ENCODE assay signal across 1 cellular context in genomic region chr7:139359366-139360209, GRCh38.
A peak's percentile ranks its signal among the peaks of the same experiment; 100 is the strongest.
TF ChIP-seq lines count a peak whose summit lies in the region.

TSS of gene LUC7L2 (plus strand) at chr7:139359894. CDS start at chr7:139360262, 368 bp downstream.

TF ChIP-seq in HepG2, 621 proteins besides CTCF, POLR2A, EP300 and RAD21 (continued from another document and continues in another):
- TF ChIP-seq MTA1 (CRISPR knock-in tag; IDR thresholded peaks at IDR 0.05; ENCODE audit: borderline replicate concordance) (no peak), ZNF574 (CRISPR knock-in tag; IDR thresholded peaks at IDR 0.05) (peak; percentile 85), ZNF256 (CRISPR knock-in tag; conservative IDR thresholded peaks at IDR 0.05) (peak; percentile 16), ZBTB40 (IDR thresholded peaks at IDR 0.05) (no peak), ZBTB40 (CRISPR knock-in tag; IDR thresholded peaks at IDR 0.05) (no peak; the same call in 1 of the 2 replicates), ZNF20 (CRISPR knock-in tag; IDR thresholded peaks at IDR 0.05) (no peak), REL (CRISPR knock-in tag; conservative IDR thresholded peaks at IDR 0.05) (peak; percentile 85; the same call in 1 of the 2 replicates), ZNF589 (CRISPR knock-in tag; conservative IDR thresholded peaks at IDR 0.05) (peak; percentile 75; the same call in 1 of the 2 replicates), MAZ (IDR thresholded peaks at IDR 0.05; ENCODE audit: borderline replicate concordance, low read depth, low read length) (peak; percentile 2; the same call in 1 of the 2 replicates), MAZ (CRISPR knock-in tag; IDR thresholded peaks at IDR 0.05; ENCODE audit: low read depth) (peak; percentile 80; the same call in 1 of the 2 replicates), ZNF883 (CRISPR knock-in tag; IDR thresholded peaks at IDR 0.05; ENCODE audit: not compliant biosample characterization) (peak; percentile 82), CHD2 (IDR thresholded peaks at IDR 0.05; ENCODE audit: low read depth, low read length) (peak; percentile 100), HNRNPUL1 (IDR thresholded peaks at IDR 0.05; ENCODE audit: low read depth, low read length) (0 out of 2 replicates have a peak, but pooled peaks have one; percentile 12), ZKSCAN1 (IDR thresholded peaks at IDR 0.05; ENCODE audit: low read length) (no peak), ETS1 (CRISPR knock-in tag; IDR thresholded peaks at IDR 0.05) (peak; percentile 73; the same call in 1 of the 2 replicates), ZNF468 (CRISPR knock-in tag; IDR thresholded peaks at IDR 0.05) (0 out of 2 replicates have a peak, but pooled peaks have one; percentile 30), ZNF816 (CRISPR knock-in tag; IDR thresholded peaks at IDR 0.05; ENCODE audit: borderline replicate concordance) (peak; percentile 88; the same call in 1 of the 2 replicates), ZC3H4 (CRISPR knock-in tag; IDR thresholded peaks at IDR 0.05; ENCODE audit: borderline replicate concordance) (0 out of 2 replicates have a peak, but pooled peaks have one; percentile 20), MYPOP (CRISPR knock-in tag; IDR thresholded peaks at IDR 0.05) (peak; percentile 59; the same call in 1 of the 2 replicates), RAD51 (IDR thresholded peaks at IDR 0.05; ENCODE audit: borderline replicate concordance) (no peak), NFATC3 (CRISPR knock-in tag; IDR thresholded peaks at IDR 0.05) (peak; percentile 82; the same call in 1 of the 2 replicates), ZSCAN30 (CRISPR knock-in tag; IDR thresholded peaks at IDR 0.05) (no peak), ZBTB7B (CRISPR knock-in tag; IDR thresholded peaks at IDR 0.05) (peak; percentile 37; the same call in 1 of the 2 replicates), HIVEP1 (CRISPR knock-in tag; IDR thresholded peaks at IDR 0.05) (peak; percentile 65), ELF1 (CRISPR knock-in tag; IDR thresholded peaks at IDR 0.05) (peak; percentile 69), MTA3 (CRISPR knock-in tag; IDR thresholded peaks at IDR 0.05) (no peak), ISL2 (CRISPR knock-in tag; IDR thresholded peaks at IDR 0.05) (peak; percentile 79), ARNTL (CRISPR knock-in tag; IDR thresholded peaks at IDR 0.05) (peak; percentile 87), RARA (CRISPR knock-in tag; IDR thresholded peaks at IDR 0.05) (0 out of 2 replicates have a peak, but pooled peaks have one; percentile 16)
- TF ChIP-seq, protein P1, sequence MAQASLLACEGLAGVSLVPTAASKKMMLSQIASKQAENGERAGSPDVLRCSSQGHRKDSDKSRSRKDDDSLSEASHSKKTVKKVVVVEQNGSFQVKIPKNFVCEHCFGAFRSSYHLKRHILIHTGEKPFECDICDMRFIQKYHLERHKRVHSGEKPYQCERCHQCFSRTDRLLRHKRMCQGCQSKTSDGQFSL (CRISPR knock-in tag; IDR thresholded peaks at IDR 0.05): peak; percentile 93
- TF ChIP-seq, protein P2, sequence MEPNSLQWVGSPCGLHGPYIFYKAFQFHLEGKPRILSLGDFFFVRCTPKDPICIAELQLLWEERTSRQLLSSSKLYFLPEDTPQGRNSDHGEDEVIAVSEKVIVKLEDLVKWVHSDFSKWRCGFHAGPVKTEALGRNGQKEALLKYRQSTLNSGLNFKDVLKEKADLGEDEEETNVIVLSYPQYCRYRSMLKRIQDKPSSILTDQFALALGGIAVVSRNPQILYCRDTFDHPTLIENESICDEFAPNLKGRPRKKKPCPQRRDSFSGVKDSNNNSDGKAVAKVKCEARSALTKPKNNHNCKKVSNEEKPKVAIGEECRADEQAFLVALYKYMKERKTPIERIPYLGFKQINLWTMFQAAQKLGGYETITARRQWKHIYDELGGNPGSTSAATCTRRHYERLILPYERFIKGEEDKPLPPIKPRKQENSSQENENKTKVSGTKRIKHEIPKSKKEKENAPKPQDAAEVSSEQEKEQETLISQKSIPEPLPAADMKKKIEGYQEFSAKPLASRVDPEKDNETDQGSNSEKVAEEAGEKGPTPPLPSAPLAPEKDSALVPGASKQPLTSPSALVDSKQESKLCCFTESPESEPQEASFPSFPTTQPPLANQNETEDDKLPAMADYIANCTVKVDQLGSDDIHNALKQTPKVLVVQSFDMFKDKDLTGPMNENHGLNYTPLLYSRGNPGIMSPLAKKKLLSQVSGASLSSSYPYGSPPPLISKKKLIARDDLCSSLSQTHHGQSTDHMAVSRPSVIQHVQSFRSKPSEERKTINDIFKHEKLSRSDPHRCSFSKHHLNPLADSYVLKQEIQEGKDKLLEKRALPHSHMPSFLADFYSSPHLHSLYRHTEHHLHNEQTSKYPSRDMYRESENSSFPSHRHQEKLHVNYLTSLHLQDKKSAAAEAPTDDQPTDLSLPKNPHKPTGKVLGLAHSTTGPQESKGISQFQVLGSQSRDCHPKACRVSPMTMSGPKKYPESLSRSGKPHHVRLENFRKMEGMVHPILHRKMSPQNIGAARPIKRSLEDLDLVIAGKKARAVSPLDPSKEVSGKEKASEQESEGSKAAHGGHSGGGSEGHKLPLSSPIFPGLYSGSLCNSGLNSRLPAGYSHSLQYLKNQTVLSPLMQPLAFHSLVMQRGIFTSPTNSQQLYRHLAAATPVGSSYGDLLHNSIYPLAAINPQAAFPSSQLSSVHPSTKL (CRISPR knock-in tag; IDR thresholded peaks at IDR 0.05): 0 out of 2 replicates have a peak, but pooled peaks have one; percentile 54
- TF ChIP-seq, protein P3, sequence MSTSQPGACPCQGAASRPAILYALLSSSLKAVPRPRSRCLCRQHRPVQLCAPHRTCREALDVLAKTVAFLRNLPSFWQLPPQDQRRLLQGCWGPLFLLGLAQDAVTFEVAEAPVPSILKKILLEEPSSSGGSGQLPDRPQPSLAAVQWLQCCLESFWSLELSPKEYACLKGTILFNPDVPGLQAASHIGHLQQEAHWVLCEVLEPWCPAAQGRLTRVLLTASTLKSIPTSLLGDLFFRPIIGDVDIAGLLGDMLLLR (CRISPR knock-in tag; IDR thresholded peaks at IDR 0.05): 0 out of 2 replicates have a peak, but pooled peaks have one; percentile 87
- TF ChIP-seq, protein P4, sequence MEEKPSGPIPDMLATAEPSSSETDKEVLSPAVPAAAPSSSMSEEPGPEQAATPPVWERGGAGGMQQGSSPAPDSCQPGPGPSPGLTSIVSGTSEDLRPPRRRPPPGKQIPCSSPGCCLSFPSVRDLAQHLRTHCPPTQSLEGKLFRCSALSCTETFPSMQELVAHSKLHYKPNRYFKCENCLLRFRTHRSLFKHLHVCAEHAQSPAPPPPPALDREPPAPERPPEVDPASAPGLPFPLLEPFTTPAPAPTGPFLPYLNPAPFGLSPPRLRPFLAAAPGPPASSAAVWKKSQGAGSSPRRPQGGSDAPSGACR (CRISPR knock-in tag; IDR thresholded peaks at IDR 0.05): peak; percentile 54; the same call in 1 of the 2 replicates
- TF ChIP-seq, protein P5, sequence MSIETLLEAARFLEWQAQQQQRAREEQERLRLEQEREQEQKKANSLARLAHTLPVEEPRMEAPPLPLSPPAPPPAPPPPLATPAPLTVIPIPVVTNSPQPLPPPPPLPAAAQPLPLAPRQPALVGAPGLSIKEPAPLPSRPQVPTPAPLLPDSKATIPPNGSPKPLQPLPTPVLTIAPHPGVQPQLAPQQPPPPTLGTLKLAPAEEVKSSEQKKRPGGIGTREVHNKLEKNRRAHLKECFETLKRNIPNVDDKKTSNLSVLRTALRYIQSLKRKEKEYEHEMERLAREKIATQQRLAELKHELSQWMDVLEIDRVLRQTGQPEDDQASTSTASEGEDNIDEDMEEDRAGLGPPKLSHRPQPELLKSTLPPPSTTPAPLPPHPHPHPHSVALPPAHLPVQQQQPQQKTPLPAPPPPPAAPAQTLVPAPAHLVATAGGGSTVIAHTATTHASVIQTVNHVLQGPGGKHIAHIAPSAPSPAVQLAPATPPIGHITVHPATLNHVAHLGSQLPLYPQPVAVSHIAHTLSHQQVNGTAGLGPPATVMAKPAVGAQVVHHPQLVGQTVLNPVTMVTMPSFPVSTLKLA (IDR thresholded peaks at IDR 0.05): peak; percentile 68; the same call in 1 of the 2 replicates
